Comparison of ENCODE assay signal across 8 cellular contexts in the genomic region with DNA sequence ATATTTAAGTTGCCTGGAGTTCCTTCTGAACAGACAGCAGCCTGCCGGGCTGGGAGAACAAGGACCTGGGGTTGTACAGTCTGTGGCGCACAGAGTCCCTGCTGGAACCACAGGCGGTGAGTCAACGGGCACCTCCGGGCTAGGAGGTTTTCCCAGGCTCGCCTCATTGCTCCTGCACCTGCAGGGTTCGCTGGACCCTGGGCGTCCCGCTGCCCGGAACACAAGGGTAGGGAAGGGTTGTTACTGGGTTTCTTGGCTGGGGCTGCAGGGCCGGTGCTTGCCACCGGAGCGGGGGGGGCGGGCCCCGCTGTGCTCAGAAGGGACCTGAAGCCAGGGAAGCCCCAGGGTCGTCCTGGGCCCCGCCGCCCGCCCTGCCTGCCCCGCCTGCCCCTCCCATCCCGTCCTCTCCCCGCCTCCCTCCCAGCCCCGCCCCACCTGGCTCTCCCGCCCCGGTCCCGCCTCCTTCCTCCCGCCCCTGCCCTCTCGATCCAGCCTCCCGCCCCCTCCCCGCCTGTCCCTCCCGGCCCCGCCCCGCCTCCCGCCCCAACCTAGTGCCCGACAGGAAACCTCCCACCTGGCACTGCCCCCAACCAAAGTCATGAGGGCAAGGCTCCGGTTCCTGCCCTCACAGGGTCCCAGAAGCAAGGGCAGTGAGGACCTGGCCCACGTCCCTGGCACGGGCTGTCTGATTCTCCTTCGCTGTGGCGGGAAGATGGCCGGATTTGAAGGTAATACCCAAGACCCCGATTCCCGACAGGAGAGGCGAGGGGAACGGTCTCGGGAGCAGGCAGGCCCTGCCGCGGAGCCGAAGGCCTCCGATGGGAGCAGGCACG. TPM values are rescaled to one million over a fixed set of nuclear protein-coding genes. Genes with fewer than 3 reads are reported as not detected.
DNase-seq lines count a peak whose midpoint lies in the region; ATAC-seq and TF ChIP-seq lines count a peak whose summit lies in the region.

No MANE protein-coding gene starts in this region.

- H3K36me3 ChIP-seq in mucosa of descending colon (ENCODE audit: low read depth): no peaks in the 10 kb centered on the region

- peak; percentile 88 for DNase-seq in NCI-H774 (lab: John Stamatoyannopoulos, UW)
- DNase-seq in activated CD8-positive, alpha-beta memory T cell treated with anti-CD3 and anti-CD28 coated beads for 4 hours (ENCODE audit: low read depth in 2 of 2): peak; percentile 40
- DNase-seq in endothelial cell (ENCODE audit: low spot score): peak; percentile 58
- peak; percentile 87 to 89 (median 89) for DNase-seq in mucosa of descending colon
- DNase-seq in stimulated activated CD8-positive, alpha-beta memory T cell treated with anti-CD3 and anti-CD28 coated beads, Interleukin-7, amount 100 ng/mL, for 1 hour (ENCODE audit: low read depth in 2 of 2): peak; percentile 30 to 41

- H3K27ac Mint-ChIP-seq in endothelial cell (ENCODE audit: unreplicated experiment): no peak overlapping the region

- intact Hi-C loops in mucosa of descending colon (cut with DNase I, micrococcal nuclease): no loop called here

- no peak for TF ChIP-seq CTCF in endothelial cell (IDR thresholded peaks at IDR 0.05; ENCODE audit: unreplicated experiment)
- TF ChIP-seq CTCF in mucosa of descending colon (IDR thresholded peaks at IDR 0.05): no peak

- H3K4me3 ChIP-seq in GM08714 (ENCODE audit: low read length): peak overlapping the region; percentile 62
- H3K4me3 ChIP-seq in mucosa of descending colon: peak overlapping the region; percentile 23

- H3K4me1 Mint-ChIP-seq in endothelial cell (ENCODE audit: unreplicated experiment): peaks cover 3% of the 10 kb centered on the region

- peaks cover 21% of the 10 kb centered on the region for H3K4me1 ChIP-seq in mucosa of descending colon (ENCODE audit: low read depth)

- no peaks in the 10 kb centered on the region for H3K27me3 Mint-ChIP-seq in endothelial cell (ENCODE audit: unreplicated experiment)

- peak overlapping the region; percentile 85 for H3K4me3 Mint-ChIP-seq in endothelial cell (ENCODE audit: unreplicated experiment)

- H3K36me3 Mint-ChIP-seq in endothelial cell (ENCODE audit: low read depth, unreplicated experiment): peaks cover 1% of the 10 kb centered on the region

- H3K9me3 ChIP-seq in mucosa of descending colon: no peaks in the 10 kb centered on the region

- H3K9me3 Mint-ChIP-seq in endothelial cell (ENCODE audit: unreplicated experiment): peaks cover 9% of the 10 kb centered on the region

- ATAC-seq in HG03039 (IDR thresholded peaks at IDR 0.05; ENCODE audit: unreplicated experiment) (peak; percentile 46), mucosa of descending colon (peak; percentile 88), HG03460 (IDR thresholded peaks at IDR 0.05; ENCODE audit: unreplicated experiment) (no peak)

RNA-seq across cellular contexts. Expression of a gene that starts 6.8 kb away (rescaled TPM):
- total RNA-seq in endothelial cell (ENCODE audit: unreplicated experiment): 13.4 TPM
- total RNA-seq in mucosa of descending colon: 10 to 100 TPM; 12.3 to 18.1 (median 13.8) TPM

RNA-seq across cellular contexts. Expression of a gene that starts 7.0 kb away (rescaled TPM):
- total RNA-seq in endothelial cell (ENCODE audit: unreplicated experiment): 32.2 TPM
- total RNA-seq in mucosa of descending colon: 10 to 100 TPM; 16.4 to 31.9 (median 27.6) TPM

Comparison
In these comparisons a context has a peak if more than half of its experiments do, and no peak if none do; other contexts are left out.
1. DNase-seq: peak in every context shown above with its lines; median percentile 89 in mucosa of descending colon; 88 in NCI-H774; 58 in endothelial cell; 40 in activated CD8-positive, alpha-beta memory T cell treated with anti-CD3 and anti-CD28 coated beads for 4 hours; 36 in stimulated activated CD8-positive, alpha-beta memory T cell treated with anti-CD3 and anti-CD28 coated beads, Interleukin-7, amount 100 ng/mL, for 1 hour.